ENCODE assay signal across 8 cellular contexts in genomic region chr19:36054733-36055686, GRCh38. TPM values are rescaled to one million over a fixed set of nuclear protein-coding genes. Genes with fewer than 3 reads are reported as not detected.
DNase-seq lines count a peak whose midpoint lies in the region; TF ChIP-seq lines count a peak whose summit lies in the region.

WDR62 (plus strand) TSS chr19:36054897; CDS start chr19:36054972, 75 bp downstream.

- TF ChIP-seq POLR2A in Raji (IDR thresholded peaks at IDR 0.05; ENCODE audit: insufficient read depth, low read depth, low read length): peak; percentile 72

- peaks cover 23 to 31% of the 10 kb centered on the region in 2 experiments for H3K4me1 Mint-ChIP-seq in H9
- peaks cover 20% of the 10 kb centered on the region for H3K4me1 Mint-ChIP-seq in activated T-helper 2 cell treated with anti-CD3 and anti-CD28 coated beads, Interferon-gamma antibody, Interleukin-2, Interleukin-4, amounts not matched to agents 10 μg/mL and 5 μg/mL and 100 μg/mL, durations not matched to agents 14 hours and 24 hours and 36 hours (ENCODE audit: low read depth)

- H3K56ac ChIP-seq in H9 (ENCODE audit: insufficient read length, low read depth, low read length): no peak within 1 kb of the TSS

- no peak within 1 kb of the TSS for H3K27ac ChIP-seq in H9 (ENCODE audit: insufficient read length, low read depth, low read length)
- peak within 1 kb of the TSS; percentile 98 for H3K27ac ChIP-seq in substantia nigra (ENCODE audit: low read depth, low read length, poor library complexity, severe bottlenecking)

- peaks cover 4% of the 10 kb centered on the region; the same call in 1 of the 2 replicates for H3K4me1 ChIP-seq in H9 (ENCODE audit: insufficient read depth, low read length)
- H3K4me1 ChIP-seq in neuron (ENCODE audit: insufficient read depth, low read length): peaks cover 10% of the 10 kb centered on the region

- H3K4me3 Mint-ChIP-seq in H9: peak within 1 kb of the TSS; percentile 91 to 95
- H3K4me3 Mint-ChIP-seq in activated T-helper 2 cell treated with anti-CD3 and anti-CD28 coated beads, Interferon-gamma antibody, Interleukin-2, Interleukin-4, amounts not matched to agents 10 μg/mL and 5 μg/mL and 100 μg/mL, durations not matched to agents 14 hours and 24 hours and 36 hours (ENCODE audit: low read depth): peak within 1 kb of the TSS; percentile 98

- no peak within 1 kb of the TSS for H2BK20ac ChIP-seq in H9 (ENCODE audit: low read depth, low read length, poor library complexity, severe bottlenecking)

- peak within 1 kb of the TSS; percentile 98 for H3K4me2 ChIP-seq in H9 (ENCODE audit: insufficient read depth, insufficient read length, low read length)

- H3K4me3 ChIP-seq in MG63 (peak within 1 kb of the TSS; percentile 61), fibroblast of pulmonary artery (replicated peaks; ENCODE audit: low read depth, low read length) (peak within 1 kb of the TSS; percentile 76), neuron (ENCODE audit: low read length) (peak within 1 kb of the TSS; percentile 63)

- H2AK5ac ChIP-seq in H9 (ENCODE audit: insufficient read length, low read length): no peak within 1 kb of the TSS

- H3K4ac ChIP-seq in H9 (ENCODE audit: low read depth, low read length): no peak within 1 kb of the TSS

- H2BK120ac ChIP-seq in H9 (ENCODE audit: low read depth, low read length, poor library complexity, severe bottlenecking): no peak within 1 kb of the TSS

- H2BK15ac ChIP-seq in H9 (ENCODE audit: low read depth, low read length): no peak within 1 kb of the TSS

- peaks cover 8 to 28% (median 9%) of the 10 kb centered on the region in 3 experiments for H3K36me3 Mint-ChIP-seq in H9 (ENCODE audit: insufficient read depth in 1 of 3, low read depth in 3 of 3)
- H3K36me3 Mint-ChIP-seq in activated T-helper 2 cell treated with anti-CD3 and anti-CD28 coated beads, Interferon-gamma antibody, Interleukin-2, Interleukin-4, amounts not matched to agents 10 μg/mL and 5 μg/mL and 100 μg/mL, durations not matched to agents 14 hours and 24 hours and 36 hours (ENCODE audit: low read depth): peaks cover 14% of the 10 kb centered on the region

- no peaks in the 10 kb centered on the region; the same call in 1 of the 2 replicates for H3K27me3 Mint-ChIP-seq in H9 (ENCODE audit: low read depth)
- no peaks in the 10 kb centered on the region for H3K27me3 Mint-ChIP-seq in activated T-helper 2 cell treated with anti-CD3 and anti-CD28 coated beads, Interferon-gamma antibody, Interleukin-2, Interleukin-4, amounts not matched to agents 10 μg/mL and 5 μg/mL and 100 μg/mL, durations not matched to agents 14 hours and 24 hours and 36 hours (ENCODE audit: low read depth)

- H2AFZ ChIP-seq in H9 (ENCODE audit: low read length) (no peak within 1 kb of the TSS), neuron (ENCODE audit: low read depth, low read length) (peak within 1 kb of the TSS; percentile 71)

- no peak within 1 kb of the TSS for H4K8ac ChIP-seq in H9 (replicated peaks; ENCODE audit: insufficient read length, low read depth, low read length)

- H4K91ac ChIP-seq in H9 (ENCODE audit: insufficient read length, low read depth, low read length): no peak within 1 kb of the TSS

- no peaks in the 10 kb centered on the region; a peak in 1 of 5 replicates for H3K9me3 Mint-ChIP-seq in H9
- H3K9me3 Mint-ChIP-seq in activated T-helper 2 cell treated with anti-CD3 and anti-CD28 coated beads, Interferon-gamma antibody, Interleukin-2, Interleukin-4, amounts not matched to agents 10 μg/mL and 5 μg/mL and 100 μg/mL, durations not matched to agents 14 hours and 24 hours and 36 hours: no peaks in the 10 kb centered on the region

- H3T11ph ChIP-seq in H9 (ENCODE audit: low read length): no peak within 1 kb of the TSS

- H2BK5ac ChIP-seq in H9 (ENCODE audit: insufficient read length, low read length): no peak within 1 kb of the TSS

- no CpG with 5 or more reads among the region's 76 CpGs for WGBS in H9 (ENCODE audit: extremely low coverage, insufficient read length, low lambda C conversion rate)

- H4K20me1 ChIP-seq in H9 (ENCODE audit: control insufficient read depth, insufficient read depth, insufficient read length): no peaks in the 10 kb centered on the region

- no peak within 1 kb of the TSS for H2BK12ac ChIP-seq in H9 (ENCODE audit: insufficient read length, low read depth, low read length)

- H3K14ac ChIP-seq in H9 (ENCODE audit: insufficient read depth, low read length): peak within 1 kb of the TSS; percentile 69

- DNase-seq in ELF-1 (ENCODE audit: low read depth, low spot score) (peak; percentile 97), H9 (peak; percentile 92), MG63 (peak; percentile 96), fibroblast of pulmonary artery (ENCODE audit: low read depth) (no peak), substantia nigra (lab: John Stamatoyannopoulos, UW) (peak in 48 of 49 donors; percentile 80 to 100 (median 96))
- peak; percentile 92 for DNase-seq in activated T-helper 2 cell treated with anti-CD3 and anti-CD28 coated beads, Interferon-gamma antibody, Interleukin-2, Interleukin-4, amounts not matched to agents 10 μg/mL and 5 μg/mL and 100 μg/mL, durations not matched to agents 14 hours and 24 hours and 36 hours (ENCODE audit: low spot score)

- peak within 1 kb of the TSS; percentile 64 for H3K9ac ChIP-seq in H9 (ENCODE audit: extremely low read depth, insufficient read length, low read length)

- H3K27me3 ChIP-seq in H9 (ENCODE audit: insufficient read depth, low read length): no peaks in the 10 kb centered on the region
- H3K27me3 ChIP-seq in MG63: no peaks in the 10 kb centered on the region
- no peaks in the 10 kb centered on the region for H3K27me3 ChIP-seq in neuron (ENCODE audit: insufficient read depth, low read length)

- H3K9me3 ChIP-seq in H9 (ENCODE audit: control insufficient read depth, low read depth, low read length) (no peaks in the 10 kb centered on the region), MG63 (no peaks in the 10 kb centered on the region), neuron (ENCODE audit: low read length) (no peaks in the 10 kb centered on the region)

- H3K18ac ChIP-seq in H9 (ENCODE audit: insufficient read length, low read depth, low read length): peak within 1 kb of the TSS; percentile 63

- H3K23ac ChIP-seq in H9 (ENCODE audit: insufficient read length, low read depth, low read length): no peak within 1 kb of the TSS

- no peak within 1 kb of the TSS for H4K5ac ChIP-seq in H9 (ENCODE audit: insufficient read length, low read depth, low read length)

- TF ChIP-seq CTCF in H9 (conservative IDR thresholded peaks at IDR 0.05): no peak
- TF ChIP-seq CTCF in fibroblast of pulmonary artery (IDR thresholded peaks at IDR 0.05; ENCODE audit: low read length, missing control alignments): no peak

- intact Hi-C loops in activated T-helper 2 cell treated with anti-CD3 and anti-CD28 coated beads, Interferon-gamma antibody, Interleukin-2, Interleukin-4, amounts not matched to agents 10 μg/mL and 5 μg/mL and 100 μg/mL, durations not matched to agents 14 hours and 24 hours and 36 hours (cut with micrococcal nuclease): loop anchor here (1.0 to 10.0 kb wide), 6 partner anchors 41 to 1850 kb away; partner anchors contain the start of genes ALKBH6, IGFLR1, LIN37 and PSENEN

- peaks cover 2% of the 10 kb centered on the region; the same call in 1 of the 2 replicates for H3K79me2 ChIP-seq in H9 (ENCODE audit: insufficient read depth, low read length)

- peaks cover 12% of the 10 kb centered on the region for H3K36me3 ChIP-seq in MG63
- H3K36me3 ChIP-seq in neuron (ENCODE audit: insufficient read depth, low read length): peaks cover 14% of the 10 kb centered on the region

- H3K23me2 ChIP-seq in H9 (ENCODE audit: insufficient read length, low read depth, low read length, poor library complexity, severe bottlenecking): peaks cover 10% of the 10 kb centered on the region

- peaks cover 4% of the 10 kb centered on the region for H3K79me1 ChIP-seq in H9 (ENCODE audit: insufficient read depth, low read depth, low read length, poor library complexity, severe bottlenecking)

- peak within 1 kb of the TSS; percentile 82 to 98 (median 96) for H3K27ac Mint-ChIP-seq in H9
- H3K27ac Mint-ChIP-seq in activated T-helper 2 cell treated with anti-CD3 and anti-CD28 coated beads, Interferon-gamma antibody, Interleukin-2, Interleukin-4, amounts not matched to agents 10 μg/mL and 5 μg/mL and 100 μg/mL, durations not matched to agents 14 hours and 24 hours and 36 hours: peak within 1 kb of the TSS; percentile 96

RNA-seq across cellular contexts. Expression of gene WDR62, which starts in this region (rescaled TPM):
- 28.5 and 30.0 TPM in 2 replicates for total RNA-seq in H9 (2021)
- total RNA-seq in MG63 (2014; rRNA removed; shearing (Covaris generic); ENCODE audit: low replicate concordance): 2.5 and 6.1 TPM in 2 replicates
- total RNA-seq in activated T-helper 2 cell treated with anti-CD3 and anti-CD28 coated beads, Interferon-gamma antibody, Interleukin-2, Interleukin-4, amounts not matched to agents 10 μg/mL and 5 μg/mL and 100 μg/mL, durations not matched to agents 14 hours and 24 hours and 36 hours: 22.3 and 22.5 TPM in 2 replicates
